Comparison of ENCODE assay signal across 34 cellular contexts in the genomic region with DNA sequence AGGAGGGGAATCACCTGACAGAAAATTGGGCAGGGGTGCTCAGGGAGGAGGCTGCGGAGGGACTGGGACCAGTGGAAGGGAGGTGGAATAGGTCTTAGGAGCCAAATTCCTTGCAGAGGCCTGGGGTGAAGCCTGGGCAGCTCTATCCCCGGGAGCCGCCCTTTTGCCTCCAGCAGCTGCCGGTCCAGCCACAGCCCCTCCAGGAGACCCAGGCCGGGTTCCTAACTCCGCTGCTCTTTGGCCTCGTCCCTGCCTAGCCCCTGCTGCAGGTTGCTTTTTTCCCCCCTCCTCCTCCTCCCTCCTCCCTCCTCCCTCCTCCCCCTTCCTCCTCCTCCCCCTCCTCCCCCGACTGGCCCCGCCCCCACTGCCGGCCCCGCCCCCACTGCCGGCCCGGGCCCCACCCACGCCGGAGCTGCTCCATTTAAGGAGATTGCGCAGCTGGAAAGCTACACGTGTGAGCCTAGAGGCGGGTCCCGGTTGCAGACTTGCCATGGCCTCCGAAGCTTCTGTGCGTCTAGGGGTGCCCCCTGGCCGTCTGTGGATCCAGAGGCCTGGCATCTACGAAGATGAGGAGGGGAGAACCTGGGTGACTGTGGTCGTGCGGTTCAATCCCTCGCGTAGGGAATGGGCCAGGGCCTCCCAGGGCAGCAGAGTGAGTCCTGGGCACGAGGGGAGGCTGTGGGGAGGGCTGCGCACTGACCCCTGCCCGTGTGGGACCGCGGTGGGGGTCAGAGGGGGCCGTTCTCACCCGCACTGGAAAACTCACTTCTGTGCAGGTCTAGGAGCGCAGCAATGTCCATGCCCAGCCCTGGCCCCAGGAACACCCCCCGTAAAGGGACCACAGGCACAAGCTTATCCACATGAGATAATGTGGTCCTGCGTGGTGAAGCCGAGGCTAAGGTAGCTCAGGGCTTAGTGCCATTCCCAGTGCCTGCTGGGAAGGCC. TPM values are rescaled to one million over a fixed set of nuclear protein-coding genes. Genes with fewer than 3 reads are reported as not detected.
DNase-seq lines count a peak whose midpoint lies in the region; ATAC-seq and TF ChIP-seq lines count a peak whose summit lies in the region.
"Had no signal": no experiment of that assay in that cellular context is flagged by ENCODE, and none has a peak within 500 bp of the region (broad histone marks: within the 10 kb centered on the region; RNA-seq: fewer than 3 reads in every experiment).

A gene with protein sequence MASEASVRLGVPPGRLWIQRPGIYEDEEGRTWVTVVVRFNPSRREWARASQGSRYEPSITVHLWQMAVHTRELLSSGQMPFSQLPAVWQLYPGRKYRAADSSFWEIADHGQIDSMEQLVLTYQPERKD (plus strand): TSS at position 449 of the 945 bp plus-strand sequence. CDS start 42 bp downstream, at position 491.

- H3K36me3 Mint-ChIP-seq in activated naive CD4-positive, alpha-beta T cell treated with anti-CD3 and anti-CD28 coated beads, Interleukin-2, amount 50 U/mL, for 24 hours, result no peaks in the 10 kb centered on the region
- no peaks in the 10 kb centered on the region for H3K36me3 Mint-ChIP-seq in activated naive CD4-positive, alpha-beta T cell treated with anti-CD3 and anti-CD28 coated beads, Interleukin-2, amount 10 ng/mL, durations not matched to agents 7 days and 5 days
- no peaks in the 10 kb centered on the region for H3K36me3 Mint-ChIP-seq in Caco-2 (ENCODE audit: insufficient read depth, unreplicated experiment)
- H3K36me3 Mint-ChIP-seq: activated naive CD8-positive, alpha-beta T cell had no signal

- H3K4me2 ChIP-seq in OCI-LY7 (ENCODE audit: low read length), result peak within 1 kb of the TSS; percentile 72

- H3K9me3 Mint-ChIP-seq in activated naive CD4-positive, alpha-beta T cell treated with anti-CD3 and anti-CD28 coated beads, Interleukin-2, amount 50 U/mL, for 24 hours, result no peaks in the 10 kb centered on the region
- H3K9me3 Mint-ChIP-seq in activated naive CD4-positive, alpha-beta T cell treated with anti-CD3 and anti-CD28 coated beads, Interleukin-2, amount 10 ng/mL, durations not matched to agents 7 days and 5 days, result no peaks in the 10 kb centered on the region
- H3K9me3 Mint-ChIP-seq in Caco-2 (ENCODE audit: unreplicated experiment), result no peaks in the 10 kb centered on the region
- H3K9me3 Mint-ChIP-seq: activated CD4-positive, alpha-beta memory T cell treated with anti-CD3 and anti-CD28 coated beads, Interleukin-2, amount 10 ng/mL, durations not matched to agents 7 days and 5 days; activated T-helper 2 cell treated with anti-CD3 and anti-CD28 coated beads, Interferon-gamma antibody, Interleukin-2, Interleukin-4, amounts not matched to agents 10 μg/mL and 5 μg/mL and 100 μg/mL, durations not matched to agents 14 hours and 24 hours and 36 hours had no signal

- H4K20me1 ChIP-seq in OCI-LY7 (ENCODE audit: insufficient read depth, low read length), result no peaks in the 10 kb centered on the region

- H3K36me3 ChIP-seq in OCI-LY7 (ENCODE audit: insufficient read depth, low read length) (no peaks in the 10 kb centered on the region), Caco-2 (ENCODE audit: control insufficient read depth, insufficient read depth, low read length) (no peaks in the 10 kb centered on the region)
- H3K36me3 ChIP-seq: cardiac muscle cell, uterus had no signal

- no peak within 1 kb of the TSS; the same call in 1 of the 2 replicates for H2AFZ ChIP-seq in OCI-LY7 (ENCODE audit: low read length)

- H3K4me1 Mint-ChIP-seq in activated naive CD4-positive, alpha-beta T cell treated with anti-CD3 and anti-CD28 coated beads, Interleukin-2, amount 50 U/mL, for 24 hours, result no peaks in the 10 kb centered on the region
- H3K4me1 Mint-ChIP-seq in activated naive CD4-positive, alpha-beta T cell treated with anti-CD3 and anti-CD28 coated beads, Interleukin-2, amount 10 ng/mL, durations not matched to agents 7 days and 5 days, result no peaks in the 10 kb centered on the region
- H3K4me1 Mint-ChIP-seq in Caco-2 (ENCODE audit: low read depth, unreplicated experiment), result no peaks in the 10 kb centered on the region
- H3K4me1 Mint-ChIP-seq: activated CD4-positive, alpha-beta memory T cell treated with anti-CD3 and anti-CD28 coated beads, Interleukin-2, amount 10 ng/mL, durations not matched to agents 7 days and 5 days had no signal

- no peak for ATAC-seq in left lobe of liver
- ATAC-seq in GM19351 (IDR thresholded peaks at IDR 0.05; ENCODE audit: unreplicated experiment), result no peak
- ATAC-seq in stimulated activated naive CD8-positive, alpha-beta T cell treated with anti-CD3 and anti-CD28 coated beads, Interleukin-15, Interleukin-2, amounts not matched to agents 100 U/mL and 50 U/mL, for 24 hours, result no peak
- ATAC-seq: sciatic nerve had no signal

- peaks cover 4% of the 10 kb centered on the region for H3K27me3 Mint-ChIP-seq in activated naive CD4-positive, alpha-beta T cell treated with anti-CD3 and anti-CD28 coated beads, Interleukin-2, amount 50 U/mL, for 24 hours
- H3K27me3 Mint-ChIP-seq in activated naive CD4-positive, alpha-beta T cell treated with anti-CD3 and anti-CD28 coated beads, Interleukin-2, amount 10 ng/mL, durations not matched to agents 7 days and 5 days, result peaks cover 13% of the 10 kb centered on the region
- peaks cover 17% of the 10 kb centered on the region for H3K27me3 Mint-ChIP-seq in Caco-2 (ENCODE audit: insufficient read depth, unreplicated experiment)

- DNase-seq in activated naive CD4-positive, alpha-beta T cell treated with anti-CD3 and anti-CD28 coated beads, Interleukin-2, amount 10 ng/mL, durations not matched to agents 7 days and 5 days, result no peak
- DNase-seq in OCI-LY7 (ENCODE audit: low spot score) (no peak), left lobe of liver (ENCODE audit: low spot score) (peak; percentile 29), SK-N-DZ (ENCODE audit: low spot score) (no peak), Caco-2 (no peak)
- DNase-seq in stimulated activated naive CD8-positive, alpha-beta T cell treated with anti-CD3 and anti-CD28 coated beads, Interleukin-15, Interleukin-2, amounts not matched to agents 100 U/mL and 50 U/mL, for 24 hours, result no peak
- DNase-seq: activated CD4-positive, alpha-beta memory T cell treated with anti-CD3 and anti-CD28 coated beads, Interleukin-2, amount 10 ng/mL, durations not matched to agents 7 days and 5 days; activated CD4-positive, alpha-beta T cell treated with anti-CD3 and anti-CD28 coated beads for 1 hour; AML-193; anterior cingulate cortex; DMS79 treated with DMSO at 0.1 percent for 48 hours; effector memory CD4-positive, alpha-beta T cell; erythroblast; glutamatergic neuron; HFFc6; KBM-7; NCI-H1105; NCI-H2029; stimulated activated CD4-positive, alpha-beta T cell treated with anti-CD3 and anti-CD28 coated beads, Interleukin-12 subunit alpha, Interleukin-12 subunit beta, amount 100 ng/mL, for 4 hours; stimulated activated CD4-positive, alpha-beta T cell treated with anti-CD3 and anti-CD28 coated beads, Interleukin-4, amount 100 ng/mL, for 4 hours; stimulated activated naive CD4-positive, alpha-beta T cell; uterus had no signal

- TF ChIP-seq CTCF in OCI-LY7 (conservative IDR thresholded peaks at IDR 0.05; ENCODE audit: low read length), result no peak
- no peak for TF ChIP-seq CTCF in Caco-2 (IDR thresholded peaks at IDR 0.05; ENCODE audit: insufficient read depth in 1 of 2, low read depth in 1 of 2, low read length in 1 of 2, severe bottlenecking in 1 of 2, unreplicated experiment in 1 of 2)

- no peaks in the 10 kb centered on the region for H3K9me2 ChIP-seq in OCI-LY7 (ENCODE audit: insufficient read depth, low read length)

- POLR2A ChIA-PET in OCI-LY7 (lab: Charles Lee) (interaction anchor here (0.7 to 11.3 kb wide), 7 partner anchors 9 to 122 kb away, joined by 3 to 187 read pairs (median 5); no protein-coding TSS in a partner anchor), Caco-2 (lab: Charles Lee) (no interaction called here)

- no peaks in the 10 kb centered on the region for H3K79me2 ChIP-seq in OCI-LY7 (ENCODE audit: insufficient read depth, low read depth, low read length)

- CTCF ChIA-PET in activated naive CD4-positive, alpha-beta T cell treated with anti-CD3 and anti-CD28 coated beads, Interleukin-2, amount 10 ng/mL, durations not matched to agents 7 days and 5 days (lab: Charles Lee), result interaction anchor here (0.7 to 1.2 kb wide), 2 partner anchors 77 to 88 kb away, joined by 3 read pairs; no protein-coding TSS in a partner anchor
- CTCF ChIA-PET in OCI-LY7 (lab: Charles Lee; ENCODE audit: unreplicated experiment), result interaction anchor here (1.0 to 1.3 kb wide), 3 partner anchors 12 to 75 kb away, joined by 3 to 4 read pairs (median 4); no protein-coding TSS in a partner anchor
- CTCF ChIA-PET in Caco-2 (lab: Charles Lee), result no interaction called here

- H3K4me3 ChIP-seq in OCI-LY7 (ENCODE audit: low read depth, low read length, poor library complexity, severe bottlenecking) (peak within 1 kb of the TSS; percentile 42), Caco-2 (ENCODE audit: low read depth, low read length) (no peak within 1 kb of the TSS)
- H3K4me3 ChIP-seq: cardiac muscle cell, coronary artery, uterus had no signal

- intact Hi-C loops in OCI-LY7 (cut with micrococcal nuclease; ENCODE audit: unreplicated experiment) (no loop called here), Caco-2 (cut with micrococcal nuclease; ENCODE audit: unreplicated experiment) (no loop called here)

- H3K27ac ChIP-seq in OCI-LY7 (ENCODE audit: low read depth, low read length, poor library complexity, severe bottlenecking), result peak within 1 kb of the TSS; percentile 28
- H3K27ac ChIP-seq: cardiac muscle cell, coronary artery, uterus had no signal

- BruUV-seq in OCI-LY7 (replicated peaks; lab: Mats Ljungman, UMichigan) (no TSS peak), Caco-2 (replicated peaks; lab: Mats Ljungman, UMichigan) (no TSS peak)

- H3K4me3 Mint-ChIP-seq in activated naive CD4-positive, alpha-beta T cell treated with anti-CD3 and anti-CD28 coated beads, Interleukin-2, amount 50 U/mL, for 24 hours, result no peak within 1 kb of the TSS
- no peak within 1 kb of the TSS for H3K4me3 Mint-ChIP-seq in activated naive CD4-positive, alpha-beta T cell treated with anti-CD3 and anti-CD28 coated beads, Interleukin-2, amount 10 ng/mL, durations not matched to agents 7 days and 5 days
- no peak within 1 kb of the TSS for H3K4me3 Mint-ChIP-seq in Caco-2 (ENCODE audit: unreplicated experiment)
- H3K4me3 Mint-ChIP-seq: activated CD4-positive, alpha-beta memory T cell treated with anti-CD3 and anti-CD28 coated beads, Interleukin-2, amount 10 ng/mL, durations not matched to agents 7 days and 5 days; activated naive CD8-positive, alpha-beta T cell; HFFc6 had no signal

- no peaks in the 10 kb centered on the region for H3K9me3 ChIP-seq in OCI-LY7 (ENCODE audit: low read length)
- no peaks in the 10 kb centered on the region for H3K9me3 ChIP-seq in Caco-2
- H3K9me3 ChIP-seq: uterus had no signal

- peaks cover 49% of the 10 kb centered on the region for H3K4me1 ChIP-seq in OCI-LY7 (ENCODE audit: insufficient read depth, low read length, poor library complexity, severe bottlenecking)
- H3K4me1 ChIP-seq in Caco-2, result no peaks in the 10 kb centered on the region
- H3K4me1 ChIP-seq: uterus had no signal

- H3K27ac Mint-ChIP-seq in activated naive CD4-positive, alpha-beta T cell treated with anti-CD3 and anti-CD28 coated beads, Interleukin-2, amount 50 U/mL, for 24 hours, result peak within 1 kb of the TSS; percentile 31
- H3K27ac Mint-ChIP-seq in activated naive CD4-positive, alpha-beta T cell treated with anti-CD3 and anti-CD28 coated beads, Interleukin-2, amount 10 ng/mL, durations not matched to agents 7 days and 5 days, result no peak within 1 kb of the TSS
- no peak within 1 kb of the TSS for H3K27ac Mint-ChIP-seq in Caco-2 (ENCODE audit: unreplicated experiment)
- H3K27ac Mint-ChIP-seq: activated CD4-positive, alpha-beta memory T cell treated with anti-CD3 and anti-CD28 coated beads, Interleukin-2, amount 10 ng/mL, durations not matched to agents 7 days and 5 days; activated naive CD8-positive, alpha-beta T cell; activated T-helper 2 cell treated with anti-CD3 and anti-CD28 coated beads, Interferon-gamma antibody, Interleukin-2, Interleukin-4, amounts not matched to agents 10 μg/mL and 5 μg/mL and 100 μg/mL, durations not matched to agents 14 hours and 24 hours and 36 hours; HFFc6; progenitor cell of endocrine pancreas had no signal

- no peaks in the 10 kb centered on the region for H3K27me3 ChIP-seq in Caco-2 (replicated peaks; ENCODE audit: control insufficient read depth, insufficient read depth, low read length)
- H3K27me3 ChIP-seq: uterus had no signal

RNA-seq across cellular contexts. Expression of the gene that starts here (rescaled TPM):
- 75.2 and 83.2 TPM in 2 replicates for total RNA-seq in OCI-LY7 (2014; rRNA removed; shearing (Covaris generic))
- total RNA-seq in OCI-LY7 (2022) (5.6 and 5.7 TPM in 2 replicates), left lobe of liver (not detected), Caco-2 (2022) (not detected in 2 replicates)
- polyA plus RNA-seq in SK-N-DZ (2014; cell fraction: cytosol; rRNA removed), result not detected in 2 replicates
- polyA plus RNA-seq in SK-N-DZ (2014; cell fraction: nucleus; rRNA removed), result not detected in 2 replicates
- total RNA-seq: activated CD4-positive, alpha-beta memory T cell treated with anti-CD3 and anti-CD28 coated beads, Interleukin-2, amount 10 ng/mL, durations not matched to agents 7 days and 5 days; activated T-helper 2 cell treated with anti-CD3 and anti-CD28 coated beads, Interferon-gamma antibody, Interleukin-2, Interleukin-4, amounts not matched to agents 10 μg/mL and 5 μg/mL and 100 μg/mL, durations not matched to agents 14 hours and 24 hours and 36 hours; cardiac muscle cell; HFFc6; lung microvascular endothelial cell; MCF 10A; progenitor cell of endocrine pancreas; sciatic nerve; T-helper 1 cell treated with Interleukin-12 subunit alpha and Interleukin-12 subunit beta and Interleukin-4 antibody, amounts not matched to agents 30 ng/mL and 1 ng/mL, for 36 hours; temporal lobe had no signal
- polyA plus RNA-seq: cardiac muscle cell had no signal

Comparison
In these comparisons a context has a peak if more than half of its experiments do, and no peak if none do; other contexts are left out.
1. Peak in DNase-seq in left lobe of liver; RNA of the gene not detected or under 1 TPM.